8 cellular contexts compared by ENCODE assay signal in genomic region chr13:51584731-51585191, GRCh38. TPM values are rescaled to one million over a fixed set of nuclear protein-coding genes. Genes with fewer than 3 reads are reported as not detected.
DNase-seq lines count a peak whose midpoint lies in the region; ATAC-seq and TF ChIP-seq lines count a peak whose summit lies in the region.

No MANE protein-coding gene starts in this region.

- WGBS in HUES64: under 1% methylated on average over 43 of the region's 43 CpGs

- peak; percentile 39 for ATAC-seq in DND-41 (ENCODE audit: insufficient read depth, low read depth)
- peak; percentile 26 for ATAC-seq in GM21447 (IDR thresholded peaks at IDR 0.05; ENCODE audit: unreplicated experiment)

- H3K9me3 ChIP-seq in DND-41 (ENCODE audit: insufficient read depth, low read length, severe bottlenecking) (no peaks in the 10 kb centered on the region), HUES64 (ENCODE audit: insufficient read depth, low read depth, low read length) (no peaks in the 10 kb centered on the region)

- H3K9ac ChIP-seq in DND-41 (ENCODE audit: low read depth, low read length) (peak overlapping the region; percentile 89), HUES64 (ENCODE audit: low read depth, low read length) (peak overlapping the region; percentile 84)

- H3K4me1 ChIP-seq in DND-41 (ENCODE audit: insufficient read depth, low read length): peaks cover 31% of the 10 kb centered on the region
- H3K4me1 ChIP-seq in HUES64 (ENCODE audit: insufficient read depth, low read length): peaks cover 46% of the 10 kb centered on the region

- peak; percentile 68 for DNase-seq in DND-41
- DNase-seq in T-helper 1 cell: peak; percentile 57 to 82 (median 67)
- peak; percentile 77 for DNase-seq in astrocyte of the hippocampus (ENCODE audit: low read depth, low spot score)
- no peak for DNase-seq in ureter (ENCODE audit: low spot score)

- H3K4me2 ChIP-seq in DND-41 (ENCODE audit: insufficient read depth, low read length): peak overlapping the region; percentile 93

- peak overlapping the region; percentile 74 for H3K27ac ChIP-seq in DND-41 (ENCODE audit: low read length)
- peak overlapping the region; percentile 96 for H3K27ac ChIP-seq in HUES64 (ENCODE audit: low read depth, low read length)
- H3K27ac ChIP-seq in skin epidermis: peak overlapping the region; percentile 56 to 97 (median 89)

- H3K79me2 ChIP-seq in DND-41 (ENCODE audit: insufficient read depth, low read length): peaks cover 32% of the 10 kb centered on the region

- H3K36me3 ChIP-seq in DND-41 (ENCODE audit: insufficient read depth, low read length) (no peaks in the 10 kb centered on the region; the same call in 1 of the 2 replicates), HUES64 (ENCODE audit: insufficient read depth, low read length) (no peaks in the 10 kb centered on the region)

- TF ChIP-seq CTCF in DND-41 (IDR thresholded peaks at IDR 0.05; ENCODE audit: borderline replicate concordance, extremely low read depth, low read length, poor library complexity, severe bottlenecking): peak; percentile 31

- H3K27me3 ChIP-seq in DND-41 (ENCODE audit: insufficient read depth, low read length, poor library complexity): no peaks in the 10 kb centered on the region
- no peaks in the 10 kb centered on the region for H3K27me3 ChIP-seq in HUES64 (ENCODE audit: insufficient read depth, low read length)

- H2AFZ ChIP-seq in DND-41 (ENCODE audit: low read depth, low read length): peak overlapping the region; percentile 87

- H3K4me3 ChIP-seq in DND-41 (ENCODE audit: low read depth in 1 of 2, low read length in 2 of 2) (peak overlapping the region; percentile 67 to 85), HUES64 (ENCODE audit: low read length) (peak overlapping the region; percentile 77), iPS-11a (ENCODE audit: low read depth, low read length) (peak overlapping the region; percentile 78), skin epidermis (peak overlapping the region; percentile 76 to 95 (median 92))

- H4K20me1 ChIP-seq in DND-41 (ENCODE audit: insufficient read depth, low read length): no peaks in the 10 kb centered on the region; the same call in 1 of the 2 replicates

RNA-seq across cellular contexts. Expression of gene WDFY2, which starts 0.5 kb away (rescaled TPM):
- polyA plus RNA-seq in HUES64 (2013, experiment 1 of 2): 13.7 TPM
- 11.5 TPM for polyA plus RNA-seq in HUES64 (2013, experiment 2 of 2)
- total RNA-seq in ureter: 17.2 TPM
